14 cellular contexts compared by ENCODE assay signal in the genomic region with DNA sequence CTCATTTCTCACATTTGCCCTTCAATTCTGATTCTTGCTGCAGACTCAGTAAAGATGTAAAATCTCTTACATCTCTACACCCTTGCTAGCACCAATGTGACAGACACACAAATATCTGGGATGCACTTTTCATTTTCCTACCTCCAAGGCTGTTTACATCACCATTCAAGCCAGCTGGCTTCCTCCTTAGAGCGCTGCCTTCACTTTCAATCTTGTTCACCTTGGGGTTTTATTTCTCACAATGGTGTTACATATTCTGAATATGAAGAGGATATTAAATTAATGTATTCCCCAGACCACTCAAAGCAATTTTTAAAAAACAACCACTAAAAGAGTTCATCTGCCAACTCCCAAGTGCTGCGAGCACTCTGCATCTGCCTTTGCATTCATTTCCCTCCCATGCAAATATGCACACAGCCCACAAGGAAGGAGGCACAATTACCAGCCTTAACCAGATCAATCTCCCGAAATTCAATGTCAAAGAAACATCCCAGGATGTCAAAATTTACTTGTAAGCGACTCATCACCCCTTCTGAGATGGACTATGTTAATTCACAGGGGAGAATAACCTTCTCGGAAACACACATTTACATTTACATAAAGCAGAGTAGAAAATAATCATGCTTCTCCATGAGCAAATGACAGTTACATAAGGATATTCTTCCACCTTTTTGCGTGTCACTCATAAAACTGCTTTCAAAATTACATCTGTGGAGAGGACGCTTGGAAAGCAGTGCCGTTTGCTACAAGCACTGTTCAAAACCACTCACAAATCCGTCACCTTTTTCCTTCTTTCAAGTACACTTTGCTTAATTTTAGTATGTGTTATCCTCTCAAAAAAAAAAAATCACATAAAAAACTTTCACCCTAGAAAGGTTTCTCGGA.
DNase-seq lines count a peak whose midpoint lies in the region; ATAC-seq, FAIRE-seq and TF ChIP-seq lines count a peak whose summit lies in the region.
"Had no signal": no experiment of that assay in that cellular context is flagged by ENCODE, and none has a peak within 500 bp of the region (broad histone marks: within the 10 kb centered on the region; RNA-seq: fewer than 3 reads in every experiment).

No MANE protein-coding gene starts in this region.

- H3F3A ChIP-seq in SK-N-SH (replicated peaks; ENCODE audit: insufficient read depth), result no peaks in the 10 kb centered on the region

- intact Hi-C loops in left colon (cut with DNase I, micrococcal nuclease), result no loop called here

- no peaks in the 10 kb centered on the region for H3K9me2 ChIP-seq in SK-N-SH

- H3K27ac ChIP-seq in SK-N-SH (ENCODE audit: low read depth in 2 of 2, low read length in 1 of 2), result peak overlapping the region in 1 of 2 experiments; percentile 60; a peak in 1 of 4 replicates
- H3K27ac ChIP-seq in OCI-LY3 (ENCODE audit: low read length), result no peak overlapping the region
- H3K27ac ChIP-seq: C4-2B had no signal

- no peak for TF ChIP-seq EP300 in SK-N-SH (IDR thresholded peaks at IDR 0.05; ENCODE audit: borderline replicate concordance in 1 of 2, low read depth in 1 of 2, low read length in 1 of 2)

- H3K4me3 ChIP-seq in SK-N-SH (ENCODE audit: low read depth in 2 of 2, low read length in 1 of 2) (no peak overlapping the region), OCI-LY3 (ENCODE audit: low read length) (peak overlapping the region; percentile 29)

- no peaks in the 10 kb centered on the region for H3K36me3 Mint-ChIP-seq in activated CD4-positive, alpha-beta T cell treated with anti-CD3 and anti-CD28 coated beads, Interleukin-2, amount 10 ng/mL, durations not matched to agents 7 days and 5 days (ENCODE audit: low read depth)

- peaks cover 3% of the 10 kb centered on the region for H3K4me1 Mint-ChIP-seq in activated CD4-positive, alpha-beta T cell treated with anti-CD3 and anti-CD28 coated beads, Interleukin-2, amount 10 ng/mL, durations not matched to agents 7 days and 5 days

- CTCF ChIA-PET in SK-N-SH (lab: Yijun Ruan, JAX), result no interaction called here
- CTCF ChIA-PET in activated CD4-positive, alpha-beta T cell treated with anti-CD3 and anti-CD28 coated beads, Interleukin-2, amount 10 ng/mL, durations not matched to agents 7 days and 5 days (lab: Charles Lee), result no interaction called here

- no peaks in the 10 kb centered on the region for H3K27me3 ChIP-seq in SK-N-SH (ENCODE audit: insufficient read depth)
- H3K27me3 ChIP-seq in OCI-LY3 (ENCODE audit: low read depth, low read length), result peaks cover 17% of the 10 kb centered on the region

- TF ChIP-seq CTCF in SK-N-SH (IDR thresholded peaks at IDR 0.05), result no peak
- no peak for TF ChIP-seq CTCF in OCI-LY3 (IDR thresholded peaks at IDR 0.05; ENCODE audit: low read depth, low read length)

- no peak overlapping the region for H3K9ac ChIP-seq in SK-N-SH
- no peak overlapping the region for H3K9ac ChIP-seq in OCI-LY3 (ENCODE audit: low read length)

- no peaks in the 10 kb centered on the region for H3K27me3 Mint-ChIP-seq in activated CD4-positive, alpha-beta T cell treated with anti-CD3 and anti-CD28 coated beads, Interleukin-2, amount 10 ng/mL, durations not matched to agents 7 days and 5 days

- ATAC-seq in SK-N-SH treated with all-trans-retinoic acid at 6 μM for 48 hours (no peak), left colon (peak; percentile 62)

- no peak for TF ChIP-seq POLR2A in GM12891 (IDR thresholded peaks at IDR 0.05; ENCODE audit: low read depth, low read length)

- no peak overlapping the region for H3K27ac Mint-ChIP-seq in activated CD4-positive, alpha-beta T cell treated with anti-CD3 and anti-CD28 coated beads, Interleukin-2, amount 10 ng/mL, durations not matched to agents 7 days and 5 days

- H3K36me3 ChIP-seq in SK-N-SH (replicated peaks in 1 of 2; ENCODE audit: control insufficient read depth in 1 of 2, insufficient read depth in 2 of 2, low read length in 1 of 2), result no peaks in the 10 kb centered on the region
- H3K36me3 ChIP-seq in OCI-LY3 (replicated peaks; ENCODE audit: low read depth, low read length), result no peaks in the 10 kb centered on the region

- H3K4me3 Mint-ChIP-seq in activated CD4-positive, alpha-beta T cell treated with anti-CD3 and anti-CD28 coated beads, Interleukin-2, amount 10 ng/mL, durations not matched to agents 7 days and 5 days, result no peak overlapping the region

- DNase-seq in SK-N-SH (peak; percentile 31), left colon (no peak), GM12891 (ENCODE audit: insufficient read length, low spot score) (no peak), SKM-1 (lab: John Stamatoyannopoulos, UW; ENCODE audit: unreplicated experiment) (no peak)
- DNase-seq in activated CD4-positive, alpha-beta T cell treated with anti-CD3 and anti-CD28 coated beads, Interleukin-2, amount 10 ng/mL, durations not matched to agents 7 days and 5 days, result no peak
- no peak for DNase-seq in activated T-cell treated with anti-CD3 and anti-CD28 coated beads, Interleukin-2, amount 50 U/mL, for 48 hours
- DNase-seq: NCI-H2171, NCI-H446 treated with DMSO at 0.1 percent for 48 hours, SIG-M5, SW 1271 had no signal

- H3K4me2 ChIP-seq in SK-N-SH (no peak overlapping the region), OCI-LY3 (ENCODE audit: low read length) (peak overlapping the region; percentile 48)

- H2AFZ ChIP-seq in SK-N-SH (ENCODE audit: low read depth) (no peak overlapping the region), OCI-LY3 (ENCODE audit: low read depth, low read length) (no peak overlapping the region)

- no peak for TF ChIP-seq RAD21 in SK-N-SH (IDR thresholded peaks at IDR 0.05; ENCODE audit: low read length)

- H3K9me3 Mint-ChIP-seq in activated CD4-positive, alpha-beta T cell treated with anti-CD3 and anti-CD28 coated beads, Interleukin-2, amount 10 ng/mL, durations not matched to agents 7 days and 5 days, result no peaks in the 10 kb centered on the region

- H3K9me3 ChIP-seq in SK-N-SH (no peaks in the 10 kb centered on the region), OCI-LY3 (ENCODE audit: insufficient read depth, low read length) (no peaks in the 10 kb centered on the region)

- POLR2A ChIA-PET in SK-N-SH (lab: Yijun Ruan, JAX), result no interaction called here
- POLR2A ChIA-PET in activated CD4-positive, alpha-beta T cell treated with anti-CD3 and anti-CD28 coated beads, Interleukin-2, amount 10 ng/mL, durations not matched to agents 7 days and 5 days (lab: Charles Lee), result no interaction called here

- no peaks in the 10 kb centered on the region for H3K79me2 ChIP-seq in SK-N-SH (ENCODE audit: insufficient read depth)
- no peaks in the 10 kb centered on the region for H3K79me2 ChIP-seq in OCI-LY3 (ENCODE audit: low read length)

- H3K4me1 ChIP-seq in SK-N-SH (ENCODE audit: control insufficient read depth in 1 of 2, insufficient read depth in 2 of 2, low read depth in 1 of 2, low read length in 1 of 2) (peaks cover 0 to 22% of the 10 kb centered on the region in 2 experiments; a peak in 2 of 4 replicates), OCI-LY3 (ENCODE audit: low read length) (peaks cover 7% of the 10 kb centered on the region)

- FAIRE-seq in GM12891 (lab: Jason Lieb, UNC), result no peak
- FAIRE-seq: H1 had no signal

- 71% methylated on average over 10 of the region's 10 CpGs for WGBS in SK-N-SH (ENCODE audit: low lambda C conversion rate)

- H4K20me1 ChIP-seq in SK-N-SH (ENCODE audit: insufficient read depth) (no peaks in the 10 kb centered on the region), OCI-LY3 (ENCODE audit: insufficient read depth, low read length) (no peaks in the 10 kb centered on the region)

TF ChIP-seq in SK-N-SH, 30 proteins besides CTCF, POLR2A, EP300 and RAD21 (continues in another document):
- no peak for TF ChIP-seq TEAD4 (IDR thresholded peaks at IDR 0.05; ENCODE audit: borderline replicate concordance, insufficient read depth)
- TF ChIP-seq FOXJ3 (CRISPR knock-in tag; IDR thresholded peaks at IDR 0.05), result no peak
- no peak for TF ChIP-seq GABPA (IDR thresholded peaks at IDR 0.05; ENCODE audit: low read depth)
- no peak for TF ChIP-seq TAF1 (IDR thresholded peaks at IDR 0.05; ENCODE audit: borderline replicate concordance, low read depth, low read length)
- TF ChIP-seq JUND (IDR thresholded peaks at IDR 0.05), result no peak
- no peak for TF ChIP-seq TCF12 (IDR thresholded peaks at IDR 0.05)
- no peak for TF ChIP-seq FOXM1 (IDR thresholded peaks at IDR 0.05; ENCODE audit: low read depth)
- no peak for TF ChIP-seq YY1 (IDR thresholded peaks at IDR 0.05; ENCODE audit: low read depth)
- no peak for TF ChIP-seq NRF1 (IDR thresholded peaks at IDR 0.05; ENCODE audit: low read depth, low read length)
- no peak for TF ChIP-seq FOSL2 (IDR thresholded peaks at IDR 0.05; ENCODE audit: borderline replicate concordance, low read depth)
- TF ChIP-seq MXI1 (IDR thresholded peaks at IDR 0.05; ENCODE audit: low read depth, low read length), result no peak

TF ChIP-seq in SK-N-SH treated with all-trans-retinoic acid at 6 μM for 48 hours, 23 proteins besides CTCF, POLR2A, EP300 and RAD21:
- TF ChIP-seq ZC3H10 (CRISPR knock-in tag; IDR thresholded peaks at IDR 0.05) (no peak), RARB (CRISPR knock-in tag; IDR thresholded peaks at IDR 0.05) (no peak)
TF ChIP-seq in SK-N-SH treated with all-trans-retinoic acid at 6 μM for 48 hours: peak in this region for 0.

TF ChIP-seq in GM12891, 5 proteins besides CTCF, POLR2A, EP300 and RAD21:
- TF ChIP-seq POLR2AphosphoS5 (IDR thresholded peaks at IDR 0.05; ENCODE audit: low read depth, low read length) (no peak), SPI1 (IDR thresholded peaks at IDR 0.05; ENCODE audit: low read depth, low read length) (no peak)
